Comparison of ENCODE assay signal across 2 cellular contexts in the genomic region with DNA sequence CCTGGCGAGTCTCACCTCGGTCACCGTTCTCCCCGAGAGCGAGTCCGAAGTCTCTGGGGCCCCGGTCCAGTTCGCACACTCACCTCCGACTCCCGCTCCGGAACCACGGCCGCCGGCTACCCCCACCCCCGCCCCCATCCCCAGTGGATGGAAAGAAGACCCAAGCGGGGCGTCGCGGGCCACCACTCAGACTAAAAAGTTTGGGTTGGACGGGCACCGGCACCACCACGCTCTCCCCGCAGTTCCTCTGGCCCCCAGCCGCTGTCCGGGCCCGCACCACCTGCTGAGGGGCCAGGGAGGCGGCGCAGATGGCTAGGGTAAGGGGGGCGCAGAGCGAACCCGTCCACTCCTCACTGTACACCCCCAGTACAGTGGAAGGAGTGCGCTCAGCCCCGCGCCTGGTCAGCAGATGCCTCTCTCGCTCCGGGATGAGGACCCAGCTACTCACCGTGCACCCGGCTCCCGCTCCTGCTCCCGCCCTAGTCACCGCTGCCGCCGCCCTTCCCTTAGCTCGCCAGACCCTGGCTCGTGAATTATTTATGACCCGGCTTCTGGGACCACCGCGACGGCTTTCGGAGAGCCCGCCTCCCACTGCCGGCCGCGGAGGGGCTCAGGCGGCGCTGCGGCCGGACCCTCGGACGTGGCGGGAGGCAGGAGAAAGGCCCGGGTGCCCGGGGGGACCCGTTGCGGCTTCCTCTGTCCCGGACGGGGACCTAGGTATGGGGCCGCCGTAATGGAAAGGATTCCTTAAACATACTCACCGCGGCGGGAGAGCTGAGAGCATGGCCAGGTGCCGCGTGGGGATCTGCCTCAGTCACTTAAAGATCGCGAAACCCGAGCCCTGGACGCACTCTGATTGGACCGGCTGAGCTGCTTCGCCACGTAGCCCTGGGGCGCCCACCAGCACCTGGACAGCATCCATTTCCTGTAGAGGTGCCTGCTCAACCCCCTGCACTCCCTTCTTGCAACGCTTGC.
TF ChIP-seq lines count a peak whose summit lies in the region.

A gene with protein sequence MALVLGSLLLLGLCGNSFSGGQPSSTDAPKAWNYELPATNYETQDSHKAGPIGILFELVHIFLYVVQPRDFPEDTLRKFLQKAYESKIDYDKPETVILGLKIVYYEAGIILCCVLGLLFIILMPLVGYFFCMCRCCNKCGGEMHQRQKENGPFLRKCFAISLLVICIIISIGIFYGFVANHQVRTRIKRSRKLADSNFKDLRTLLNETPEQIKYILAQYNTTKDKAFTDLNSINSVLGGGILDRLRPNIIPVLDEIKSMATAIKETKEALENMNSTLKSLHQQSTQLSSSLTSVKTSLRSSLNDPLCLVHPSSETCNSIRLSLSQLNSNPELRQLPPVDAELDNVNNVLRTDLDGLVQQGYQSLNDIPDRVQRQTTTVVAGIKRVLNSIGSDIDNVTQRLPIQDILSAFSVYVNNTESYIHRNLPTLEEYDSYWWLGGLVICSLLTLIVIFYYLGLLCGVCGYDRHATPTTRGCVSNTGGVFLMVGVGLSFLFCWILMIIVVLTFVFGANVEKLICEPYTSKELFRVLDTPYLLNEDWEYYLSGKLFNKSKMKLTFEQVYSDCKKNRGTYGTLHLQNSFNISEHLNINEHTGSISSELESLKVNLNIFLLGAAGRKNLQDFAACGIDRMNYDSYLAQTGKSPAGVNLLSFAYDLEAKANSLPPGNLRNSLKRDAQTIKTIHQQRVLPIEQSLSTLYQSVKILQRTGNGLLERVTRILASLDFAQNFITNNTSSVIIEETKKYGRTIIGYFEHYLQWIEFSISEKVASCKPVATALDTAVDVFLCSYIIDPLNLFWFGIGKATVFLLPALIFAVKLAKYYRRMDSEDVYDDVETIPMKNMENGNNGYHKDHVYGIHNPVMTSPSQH (minus strand): TSS at position 807 of the 975 bp plus-strand sequence. CDS start 8,117 bp downstream, outside the sequence.

TF ChIP-seq in A549, 52 proteins besides CTCF, POLR2A, EP300 and RAD21:
- no peak for TF ChIP-seq EHF (CRISPR knock-in tag; IDR thresholded peaks at IDR 0.05)
- TF ChIP-seq CHD4 (IDR thresholded peaks at IDR 0.05; ENCODE audit: borderline replicate concordance) = no peak
- TF ChIP-seq MYC (IDR thresholded peaks at IDR 0.05; ENCODE audit: borderline replicate concordance, low read length) = no peak
- no peak for TF ChIP-seq RARB (CRISPR knock-in tag; IDR thresholded peaks at IDR 0.05)
- no peak for TF ChIP-seq KDM1A (IDR thresholded peaks at IDR 0.05; ENCODE audit: low read depth)
- no peak for TF ChIP-seq MAFK (IDR thresholded peaks at IDR 0.05; ENCODE audit: partially characterized antibody)
- no peak for TF ChIP-seq FOSB (CRISPR knock-in tag; IDR thresholded peaks at IDR 0.05)
- TF ChIP-seq BHLHE40 (IDR thresholded peaks at IDR 0.05; ENCODE audit: low read depth, low read length) = no peak
- no peak for TF ChIP-seq TFCP2L1 (CRISPR knock-in tag; IDR thresholded peaks at IDR 0.05)
- TF ChIP-seq, protein P1, sequence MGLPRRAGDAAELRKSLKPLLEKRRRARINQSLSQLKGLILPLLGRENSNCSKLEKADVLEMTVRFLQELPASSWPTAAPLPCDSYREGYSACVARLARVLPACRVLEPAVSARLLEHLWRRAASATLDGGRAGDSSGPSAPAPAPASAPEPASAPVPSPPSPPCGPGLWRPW (IDR thresholded peaks at IDR 0.05) = no peak
- TF ChIP-seq NFE2L2 (conservative IDR thresholded peaks at IDR 0.05; ENCODE audit: low read length) = no peak
- no peak for TF ChIP-seq NPAS2 (CRISPR knock-in tag; IDR thresholded peaks at IDR 0.05; ENCODE audit: borderline replicate concordance)
- no peak for TF ChIP-seq JUNB (IDR thresholded peaks at IDR 0.05)
- TF ChIP-seq, protein P2, sequence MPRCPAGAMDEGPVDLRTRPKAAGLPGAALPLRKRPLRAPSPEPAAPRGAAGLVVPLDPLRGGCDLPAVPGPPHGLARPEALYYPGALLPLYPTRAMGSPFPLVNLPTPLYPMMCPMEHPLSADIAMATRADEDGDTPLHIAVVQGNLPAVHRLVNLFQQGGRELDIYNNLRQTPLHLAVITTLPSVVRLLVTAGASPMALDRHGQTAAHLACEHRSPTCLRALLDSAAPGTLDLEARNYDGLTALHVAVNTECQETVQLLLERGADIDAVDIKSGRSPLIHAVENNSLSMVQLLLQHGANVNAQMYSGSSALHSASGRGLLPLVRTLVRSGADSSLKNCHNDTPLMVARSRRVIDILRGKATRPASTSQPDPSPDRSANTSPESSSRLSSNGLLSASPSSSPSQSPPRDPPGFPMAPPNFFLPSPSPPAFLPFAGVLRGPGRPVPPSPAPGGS (IDR thresholded peaks at IDR 0.05) = no peak
- TF ChIP-seq HEYL (CRISPR knock-in tag; IDR thresholded peaks at IDR 0.05) = no peak
- TF ChIP-seq SREBF2 (IDR thresholded peaks at IDR 0.05) = no peak

TF ChIP-seq in IMR-90, 13 proteins besides CTCF, POLR2A, EP300 and RAD21:
- TF ChIP-seq CHD1 (IDR thresholded peaks at IDR 0.05; ENCODE audit: low read depth, low read length) (no peak), MAZ (IDR thresholded peaks at IDR 0.05; ENCODE audit: borderline replicate concordance, low read depth, low read length) (no peak), NFE2L2 (IDR thresholded peaks at IDR 0.05; ENCODE audit: low read depth, low read length) (no peak), MAFK (IDR thresholded peaks at IDR 0.05; ENCODE audit: low read depth, low read length) (no peak), RFX5 (IDR thresholded peaks at IDR 0.05; ENCODE audit: low read depth, low read length) (no peak), RCOR1 (IDR thresholded peaks at IDR 0.05; ENCODE audit: insufficient replicate concordance, low read length) (no peak), CEBPB (IDR thresholded peaks at IDR 0.05; ENCODE audit: low read depth, low read length) (no peak)
- TF ChIP-seq, protein P3, sequence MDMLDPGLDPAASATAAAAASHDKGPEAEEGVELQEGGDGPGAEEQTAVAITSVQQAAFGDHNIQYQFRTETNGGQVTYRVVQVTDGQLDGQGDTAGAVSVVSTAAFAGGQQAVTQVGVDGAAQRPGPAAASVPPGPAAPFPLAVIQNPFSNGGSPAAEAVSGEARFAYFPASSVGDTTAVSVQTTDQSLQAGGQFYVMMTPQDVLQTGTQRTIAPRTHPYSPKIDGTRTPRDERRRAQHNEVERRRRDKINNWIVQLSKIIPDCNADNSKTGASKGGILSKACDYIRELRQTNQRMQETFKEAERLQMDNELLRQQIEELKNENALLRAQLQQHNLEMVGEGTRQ (IDR thresholded peaks at IDR 0.05; ENCODE audit: low read depth, low read length) = no peak
- TF ChIP-seq, protein P4, sequence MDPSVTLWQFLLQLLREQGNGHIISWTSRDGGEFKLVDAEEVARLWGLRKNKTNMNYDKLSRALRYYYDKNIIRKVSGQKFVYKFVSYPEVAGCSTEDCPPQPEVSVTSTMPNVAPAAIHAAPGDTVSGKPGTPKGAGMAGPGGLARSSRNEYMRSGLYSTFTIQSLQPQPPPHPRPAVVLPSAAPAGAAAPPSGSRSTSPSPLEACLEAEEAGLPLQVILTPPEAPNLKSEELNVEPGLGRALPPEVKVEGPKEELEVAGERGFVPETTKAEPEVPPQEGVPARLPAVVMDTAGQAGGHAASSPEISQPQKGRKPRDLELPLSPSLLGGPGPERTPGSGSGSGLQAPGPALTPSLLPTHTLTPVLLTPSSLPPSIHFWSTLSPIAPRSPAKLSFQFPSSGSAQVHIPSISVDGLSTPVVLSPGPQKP (IDR thresholded peaks at IDR 0.05; ENCODE audit: borderline replicate concordance, low read depth, low read length) = no peak
